In genomic region chr5:38382898-38383297, GRCh38 we compare ENCODE assay signal across 8 cellular contexts.
DNase-seq lines count a peak whose midpoint lies in the region; ATAC-seq and TF ChIP-seq lines count a peak whose summit lies in the region.

No MANE protein-coding gene starts in this region.

- peak; percentile 68 for DNase-seq in DMS153 (lab: John Stamatoyannopoulos, UW)
- DNase-seq in NCI-H748 (lab: John Stamatoyannopoulos, UW; ENCODE audit: unreplicated experiment): peak; percentile 91
- DNase-seq in activated CD8-positive, alpha-beta memory T cell treated with anti-CD3 and anti-CD28 coated beads for 48 hours (ENCODE audit: low read depth in 2 of 3, low spot score in 2 of 3): peak in 2 of 3 experiments; percentile 3 to 20
- DNase-seq in naive thymus-derived CD8-positive, alpha-beta T cell: peak; percentile 5 to 66 (median 24)
- DNase-seq in testis: peak; percentile 72

- no peak overlapping the region for H3K27ac Mint-ChIP-seq in naive thymus-derived CD8-positive, alpha-beta T cell

- 45 to 55% methylated on average over 7 of the region's 7 CpGs for WGBS in testis, 2 donors

- H3K4me1 ChIP-seq in testis: no peaks in the 10 kb centered on the region

- peaks cover 8 to 15% (median 13%) of the 10 kb centered on the region in 4 donors for H3K4me1 Mint-ChIP-seq in naive thymus-derived CD8-positive, alpha-beta T cell

- H3K27me3 Mint-ChIP-seq in naive thymus-derived CD8-positive, alpha-beta T cell: peaks cover 15 to 56% (median 29%) of the 10 kb centered on the region in 5 donors

- H3K4me3 Mint-ChIP-seq in naive thymus-derived CD8-positive, alpha-beta T cell: no peak overlapping the region

- no peaks in the 10 kb centered on the region for H3K36me3 Mint-ChIP-seq in naive thymus-derived CD8-positive, alpha-beta T cell

- peak; percentile 99 for ATAC-seq in GM21381 (IDR thresholded peaks at IDR 0.05; ENCODE audit: unreplicated experiment)
- ATAC-seq in HG03575 (IDR thresholded peaks at IDR 0.05; ENCODE audit: extremely low read depth, insufficient number of reproducible peaks, low FRiP score, unreplicated experiment): peak; percentile 90
- peak; percentile 88 for ATAC-seq in esophagus mucosa
- ATAC-seq in naive thymus-derived CD8-positive, alpha-beta T cell: peak; percentile 70 to 75

- no peak overlapping the region for H3K4me3 ChIP-seq in testis

- no peak overlapping the region for H3K27ac ChIP-seq in testis

- H3K9me3 ChIP-seq in testis: no peaks in the 10 kb centered on the region

- H3K9me3 Mint-ChIP-seq in naive thymus-derived CD8-positive, alpha-beta T cell: no peaks in the 10 kb centered on the region

- peak; percentile 31 to 70 (median 59) for TF ChIP-seq CTCF in testis (IDR thresholded peaks at IDR 0.05)

- no peaks in the 10 kb centered on the region for H3K27me3 ChIP-seq in testis

- POLR2A ChIA-PET in naive thymus-derived CD8-positive, alpha-beta T cell (lab: Charles Lee): no interaction called here

- intact Hi-C loops in testis (cut with DNase I; ENCODE audit: low total_unique reads): loop anchor here (5.0 kb wide), 1 partner anchor 429 kb away; no protein-coding TSS in a partner anchor

- no peak for TF ChIP-seq POLR2A in testis (IDR thresholded peaks at IDR 0.05)

- H3K36me3 ChIP-seq in testis (ENCODE audit: low read depth, missing control alignments): no peaks in the 10 kb centered on the region

Comparison
In these comparisons a context has a peak if more than half of its experiments do, and no peak if none do; other contexts are left out.
1. DNase-seq: peak in every context shown above with its lines; median percentile 91 in NCI-H748; 72 in testis; 68 in DMS153; 24 in naive thymus-derived CD8-positive, alpha-beta T cell; 12 in activated CD8-positive, alpha-beta memory T cell treated with anti-CD3 and anti-CD28 coated beads for 48 hours.